ENCODE assay signal across 8 cellular contexts in the genomic region with DNA sequence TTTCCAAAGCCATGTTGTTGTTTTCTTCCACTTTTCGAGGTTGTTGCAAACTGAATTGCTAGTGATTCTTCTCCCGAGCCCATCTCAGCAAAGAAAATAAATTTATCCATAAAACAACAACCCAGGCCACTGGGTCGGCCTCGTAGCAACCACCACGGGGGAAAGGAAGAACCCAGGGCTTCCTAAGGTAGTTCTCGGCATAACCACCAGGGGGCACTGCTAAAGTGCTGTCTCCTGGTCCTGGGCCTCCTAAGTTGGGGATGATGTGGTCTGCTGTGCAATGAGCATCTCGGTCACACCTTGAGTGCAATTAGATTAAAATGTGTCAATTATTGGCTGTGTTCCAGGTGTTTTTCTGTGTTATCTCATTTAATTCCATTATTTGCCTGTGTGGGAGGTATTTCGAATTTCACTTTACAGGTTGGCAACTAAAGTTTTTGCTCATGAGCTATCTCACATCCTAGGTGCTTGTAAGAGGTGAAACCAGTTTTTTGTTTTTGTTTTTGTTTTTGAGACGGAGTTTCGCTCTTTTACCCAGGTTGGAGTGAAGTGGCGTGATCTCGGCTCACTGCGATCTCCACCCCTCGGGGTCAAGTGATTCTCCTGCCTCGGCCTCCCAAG.
DNase-seq lines count a peak whose midpoint lies in the region; ATAC-seq, FAIRE-seq and TF ChIP-seq lines count a peak whose summit lies in the region.

No MANE protein-coding gene starts in this region.

- no peaks in the 10 kb centered on the region for H3K9me3 Mint-ChIP-seq in neural crest cell

- DNase-seq in AG20443 (ENCODE audit: low spot score) (peak; percentile 83), NCI-H526 treated with DMSO at 0.1 percent for 48 hours (lab: John Stamatoyannopoulos, UW) (peak; percentile 31), neural crest cell (ENCODE audit: low read depth, low spot score) (peak; percentile 68), urothelium cell line (ENCODE audit: low spot score) (peak; percentile 74)
- DNase-seq in activated CD8-positive, alpha-beta memory T cell treated with anti-CD3 and anti-CD28 coated beads for 48 hours (ENCODE audit: low read depth in 2 of 3, low spot score in 2 of 3): peak in 2 of 3 experiments; percentile 45 to 61

- H3K27ac Mint-ChIP-seq in neural crest cell (ENCODE audit: unreplicated experiment): no peak overlapping the region

- FAIRE-seq in urothelium cell line (lab: Jason Lieb, UNC): no peak

- peaks cover 34% of the 10 kb centered on the region for H3K4me1 Mint-ChIP-seq in neural crest cell

- ATAC-seq in GM18858 (IDR thresholded peaks at IDR 0.05; ENCODE audit: unreplicated experiment) (peak; percentile 85), HG02981 (IDR thresholded peaks at IDR 0.05; ENCODE audit: unreplicated experiment) (peak; percentile 93), esophagus mucosa (peak; percentile 73)

- peak; percentile 82 for TF ChIP-seq CTCF in neural crest cell (conservative IDR thresholded peaks at IDR 0.05)

- H3K36me3 Mint-ChIP-seq in neural crest cell (ENCODE audit: low read depth): no peaks in the 10 kb centered on the region

- H3K27me3 Mint-ChIP-seq in neural crest cell (ENCODE audit: low read depth): no peaks in the 10 kb centered on the region

- H3K4me3 Mint-ChIP-seq in neural crest cell: no peak overlapping the region

Comparison
In these comparisons a context has a peak if more than half of its experiments do, and no peak if none do; other contexts are left out.
1. Peak in every context shown above with its lines: DNase-seq and ATAC-seq.
2. DNase-seq: peak in every context shown above with its lines; median percentile 83 in AG20443; 74 in urothelium cell line; 68 in neural crest cell; 53 in activated CD8-positive, alpha-beta memory T cell treated with anti-CD3 and anti-CD28 coated beads for 48 hours; 31 in NCI-H526 treated with DMSO at 0.1 percent for 48 hours.